Comparison of ENCODE assay signal across 33 cellular contexts in genomic region chrX:39039890-39040289, GRCh38.
"Had no signal": no experiment of that assay in that cellular context is flagged by ENCODE, and none has a peak within 500 bp of the region (broad histone marks: within the 10 kb centered on the region; RNA-seq: fewer than 3 reads in every experiment).

No MANE protein-coding gene starts in this region.

- DNase-seq: Karpas-422, Kasumi-1, MG63, MM.1S, MV-4-11, NCI-H1048, NCI-H1092, NCI-H1092 treated with DMSO at 0.1 percent for 48 hours, NCI-H1105, NCI-H1105 treated with DMSO at 0.1 percent for 48 hours, NCI-H1417, NCI-H1417 treated with DMSO at 0.1 percent for 48 hours, NCI-H1436, NCI-H1436 treated with DMSO at 0.1 percent for 48 hours, NCI-H146, NCI-H1694, NCI-H1694 treated with DMSO at 0.1 percent for 48 hours, NCI-H187, NCI-H187 treated with DMSO at 0.1 percent for 48 hours, NCI-H1930, NCI-H2029, NCI-H2029 treated with DMSO at 0.1 percent for 48 hours, NCI-H2081, NCI-H2081 treated with DMSO at 0.1 percent for 48 hours, NCI-H2107, NCI-H2171, NCI-H2171 treated with DMSO at 0.1 percent for 48 hours, NCI-H2227 treated with DMSO at 0.1 percent for 48 hours, NCI-H226, NCI-H345, NCI-H446, NCI-H446 treated with DMSO at 0.1 percent for 48 hours, NCI-H510A had no signal
